2 cellular contexts compared by ENCODE assay signal in genomic region chr20:19026901-19027644, GRCh38.
TF ChIP-seq lines count a peak whose summit lies in the region.

No MANE protein-coding gene starts in this region.

TF ChIP-seq in GM12878, 131 proteins besides CTCF, POLR2A, EP300 and RAD21:
- TF ChIP-seq, protein P1, sequence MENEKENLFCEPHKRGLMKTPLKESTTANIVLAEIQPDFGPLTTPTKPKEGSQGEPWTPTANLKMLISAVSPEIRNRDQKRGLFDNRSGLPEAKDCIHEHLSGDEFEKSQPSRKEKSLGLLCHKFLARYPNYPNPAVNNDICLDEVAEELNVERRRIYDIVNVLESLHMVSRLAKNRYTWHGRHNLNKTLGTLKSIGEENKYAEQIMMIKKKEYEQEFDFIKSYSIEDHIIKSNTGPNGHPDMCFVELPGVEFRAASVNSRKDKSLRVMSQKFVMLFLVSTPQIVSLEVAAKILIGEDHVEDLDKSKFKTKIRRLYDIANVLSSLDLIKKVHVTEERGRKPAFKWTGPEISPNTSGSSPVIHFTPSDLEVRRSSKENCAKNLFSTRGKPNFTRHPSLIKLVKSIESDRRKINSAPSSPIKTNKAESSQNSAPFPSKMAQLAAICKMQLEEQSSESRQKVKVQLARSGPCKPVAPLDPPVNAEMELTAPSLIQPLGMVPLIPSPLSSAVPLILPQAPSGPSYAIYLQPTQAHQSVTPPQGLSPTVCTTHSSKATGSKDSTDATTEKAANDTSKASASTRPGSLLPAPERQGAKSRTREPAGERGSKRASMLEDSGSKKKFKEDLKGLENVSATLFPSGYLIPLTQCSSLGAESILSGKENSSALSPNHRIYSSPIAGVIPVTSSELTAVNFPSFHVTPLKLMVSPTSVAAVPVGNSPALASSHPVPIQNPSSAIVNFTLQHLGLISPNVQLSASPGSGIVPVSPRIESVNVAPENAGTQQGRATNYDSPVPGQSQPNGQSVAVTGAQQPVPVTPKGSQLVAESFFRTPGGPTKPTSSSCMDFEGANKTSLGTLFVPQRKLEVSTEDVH (IDR thresholded peaks at IDR 0.05; ENCODE audit: low read depth, partially characterized antibody): no peak
- no peak for TF ChIP-seq RBBP5 (conservative IDR thresholded peaks at IDR 0.05)
- TF ChIP-seq ZBTB4 (CRISPR knock-in tag; IDR thresholded peaks at IDR 0.05): no peak
- TF ChIP-seq PKNOX1 (IDR thresholded peaks at IDR 0.05): no peak

TF ChIP-seq in HepG2, 621 proteins besides CTCF, POLR2A, EP300 and RAD21:
- TF ChIP-seq ZBTB10 (CRISPR knock-in tag; IDR thresholded peaks at IDR 0.05; ENCODE audit: borderline replicate concordance) (no peak), ARNT2 (CRISPR knock-in tag; IDR thresholded peaks at IDR 0.05; ENCODE audit: low read depth) (no peak), ZNF543 (CRISPR knock-in tag; IDR thresholded peaks at IDR 0.05) (0 out of 2 replicates have a peak, but pooled peaks have one; percentile 30), RXRA (CRISPR knock-in tag; IDR thresholded peaks at IDR 0.05) (0 out of 2 replicates have a peak, but pooled peaks have one; percentile 16), XRCC5 (optimal IDR thresholded peaks at IDR 0.05; ENCODE audit: low read length) (peak; percentile 21), HINFP (CRISPR knock-in tag; IDR thresholded peaks at IDR 0.05; ENCODE audit: low read depth) (0 out of 2 replicates have a peak, but pooled peaks have one; percentile 29)
- TF ChIP-seq, protein P2, sequence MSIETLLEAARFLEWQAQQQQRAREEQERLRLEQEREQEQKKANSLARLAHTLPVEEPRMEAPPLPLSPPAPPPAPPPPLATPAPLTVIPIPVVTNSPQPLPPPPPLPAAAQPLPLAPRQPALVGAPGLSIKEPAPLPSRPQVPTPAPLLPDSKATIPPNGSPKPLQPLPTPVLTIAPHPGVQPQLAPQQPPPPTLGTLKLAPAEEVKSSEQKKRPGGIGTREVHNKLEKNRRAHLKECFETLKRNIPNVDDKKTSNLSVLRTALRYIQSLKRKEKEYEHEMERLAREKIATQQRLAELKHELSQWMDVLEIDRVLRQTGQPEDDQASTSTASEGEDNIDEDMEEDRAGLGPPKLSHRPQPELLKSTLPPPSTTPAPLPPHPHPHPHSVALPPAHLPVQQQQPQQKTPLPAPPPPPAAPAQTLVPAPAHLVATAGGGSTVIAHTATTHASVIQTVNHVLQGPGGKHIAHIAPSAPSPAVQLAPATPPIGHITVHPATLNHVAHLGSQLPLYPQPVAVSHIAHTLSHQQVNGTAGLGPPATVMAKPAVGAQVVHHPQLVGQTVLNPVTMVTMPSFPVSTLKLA (IDR thresholded peaks at IDR 0.05): peak; percentile 40; the same call in 1 of the 2 replicates
